ENCODE assay signal across 29 cellular contexts in the genomic region with DNA sequence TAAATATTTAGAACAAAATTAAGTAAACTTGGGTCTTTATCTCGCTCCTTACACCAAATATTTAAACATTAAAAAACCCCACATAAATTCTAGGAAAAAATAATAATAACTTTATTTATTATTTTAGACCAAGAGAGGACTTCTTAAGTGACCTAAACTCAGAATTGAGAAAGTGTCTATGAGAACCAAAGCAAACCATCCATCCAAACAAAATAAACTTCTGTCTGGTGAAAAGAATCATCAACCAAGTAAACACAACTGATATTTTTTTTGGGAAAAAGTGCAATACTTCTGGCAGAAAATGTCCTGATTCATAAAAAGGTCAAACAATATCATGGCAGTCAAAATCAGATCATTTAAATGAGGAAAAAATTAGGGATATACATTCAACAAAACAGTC.
"Had no signal": no experiment of that assay in that cellular context is flagged by ENCODE, and none has a peak within 500 bp of the region (broad histone marks: within the 10 kb centered on the region; RNA-seq: fewer than 3 reads in every experiment).

No MANE protein-coding gene starts in this region.

- FAIRE-seq: endothelial cell of umbilical vein had no signal

- H3K36me3 ChIP-seq: ascending aorta, brain microvascular endothelial cell, colonic mucosa, esophagus squamous epithelium, WERI-Rb-1 had no signal

- H3K4me1 ChIP-seq: ascending aorta, colonic mucosa, esophagus squamous epithelium had no signal

- H3K27ac Mint-ChIP-seq: activated B cell treated with CpG ODN at 0.5 μM for 24 hours; activated CD4-positive, alpha-beta memory T cell treated with anti-CD3 and anti-CD28 coated beads for 36 hours; activated CD4-positive, alpha-beta T cell treated with anti-CD3 and anti-CD28 coated beads for 36 hours; activated CD4-positive, alpha-beta T cell treated with anti-CD3 and anti-CD28 coated beads, Interleukin-2, amount 10 ng/mL, durations not matched to agents 24 days and 14 days; activated CD8-positive, alpha-beta memory T cell treated with anti-CD3 and anti-CD28 coated beads, Interleukin-2, amount 10 ng/mL, durations not matched to agents 7 days and 5 days; activated CD8-positive, alpha-beta T cell treated with anti-CD3 and anti-CD28 coated beads, Interleukin-2, amount 10 ng/mL, durations not matched to agents 7 days and 5 days; activated naive CD4-positive, alpha-beta T cell treated with anti-CD3 and anti-CD28 coated beads, Interleukin-2, amount 10 ng/mL, durations not matched to agents 7 days and 5 days; activated naive CD4-positive, alpha-beta T cell treated with anti-CD3 and anti-CD28 coated beads, Interleukin-2, amount 50 U/mL, for 72 hours; activated naive CD8-positive, alpha-beta T cell treated with anti-CD3 and anti-CD28 coated beads, Interleukin-2, amount 10 ng/mL, durations not matched to agents 7 days and 5 days; activated T-cell treated with anti-CD3 and anti-CD28 coated beads, Interleukin-2, amount 50 U/mL, for 72 hours; T-helper 17 cell; T-helper 2 cell treated with Interferon-gamma antibody and Interleukin-4, amounts not matched to agents 5 μg/mL and 100 μg/mL, for 36 hours had no signal

- H3K4me1 Mint-ChIP-seq: activated B cell treated with CpG ODN at 0.5 μM for 24 hours; activated CD4-positive, alpha-beta T cell treated with anti-CD3 and anti-CD28 coated beads for 36 hours; activated CD4-positive, alpha-beta T cell treated with anti-CD3 and anti-CD28 coated beads, Interleukin-2, amount 10 ng/mL, durations not matched to agents 24 days and 14 days; activated CD8-positive, alpha-beta memory T cell treated with anti-CD3 and anti-CD28 coated beads, Interleukin-2, amount 10 ng/mL, durations not matched to agents 7 days and 5 days; activated naive CD4-positive, alpha-beta T cell treated with anti-CD3 and anti-CD28 coated beads, Interleukin-2, amount 10 ng/mL, durations not matched to agents 7 days and 5 days; activated naive CD8-positive, alpha-beta T cell treated with anti-CD3 and anti-CD28 coated beads, Interleukin-2, amount 10 ng/mL, durations not matched to agents 7 days and 5 days; T-helper 17 cell had no signal

- DNase-seq: activated B cell treated with CpG ODN at 0.5 μM for 24 hours; activated CD4-positive, alpha-beta memory T cell treated with anti-CD3 and anti-CD28 coated beads for 36 hours; activated CD4-positive, alpha-beta T cell treated with anti-CD3 and anti-CD28 coated beads for 36 hours; activated CD4-positive, alpha-beta T cell treated with anti-CD3 and anti-CD28 coated beads, Interleukin-2, amount 10 ng/mL, durations not matched to agents 24 days and 14 days; activated CD8-positive, alpha-beta memory T cell treated with anti-CD3 and anti-CD28 coated beads, Interleukin-2, amount 10 ng/mL, durations not matched to agents 7 days and 5 days; activated CD8-positive, alpha-beta memory T cell treated with anti-CD3 and anti-CD28 coated beads, Interleukin-2, amount 50 U/mL, for 4 hours; activated CD8-positive, alpha-beta T cell treated with anti-CD3 and anti-CD28 coated beads, Interleukin-2, amount 10 ng/mL, durations not matched to agents 7 days and 5 days; activated gamma-delta T cell; activated naive CD4-positive, alpha-beta T cell; activated naive CD4-positive, alpha-beta T cell treated with anti-CD3 and anti-CD28 coated beads, Interleukin-2, amount 10 ng/mL, durations not matched to agents 7 days and 5 days; activated naive CD8-positive, alpha-beta T cell treated with anti-CD3 and anti-CD28 coated beads, Interleukin-2, amount 10 ng/mL, durations not matched to agents 7 days and 5 days; activated T-cell treated with anti-CD3 and anti-CD28 coated beads, Interleukin-2, amount 50 U/mL, for 1 hour; activated T-cell treated with anti-CD3 and anti-CD28 coated beads, Interleukin-2, amount 50 U/mL, for 72 hours; brain microvascular endothelial cell; caudate nucleus; colonic mucosa; effector CD8-positive, alpha-beta T cell; esophagus squamous epithelium; foreskin fibroblast; T-helper 1 cell; T-helper 17 cell; T1000; WERI-Rb-1 had no signal

- H3K36me3 Mint-ChIP-seq: activated CD4-positive, alpha-beta memory T cell treated with anti-CD3 and anti-CD28 coated beads for 36 hours; activated CD8-positive, alpha-beta memory T cell treated with anti-CD3 and anti-CD28 coated beads, Interleukin-2, amount 10 ng/mL, durations not matched to agents 7 days and 5 days; activated naive CD4-positive, alpha-beta T cell treated with anti-CD3 and anti-CD28 coated beads, Interleukin-2, amount 10 ng/mL, durations not matched to agents 7 days and 5 days; activated naive CD4-positive, alpha-beta T cell treated with anti-CD3 and anti-CD28 coated beads, Interleukin-2, amount 50 U/mL, for 72 hours; activated naive CD8-positive, alpha-beta T cell treated with anti-CD3 and anti-CD28 coated beads, Interleukin-2, amount 10 ng/mL, durations not matched to agents 7 days and 5 days had no signal

- H3K27ac ChIP-seq: ascending aorta, brain microvascular endothelial cell, colonic mucosa, epithelial cell of prostate, WERI-Rb-1 had no signal

- H3K27me3 Mint-ChIP-seq: activated B cell treated with CpG ODN at 0.5 μM for 24 hours; activated CD4-positive, alpha-beta memory T cell treated with anti-CD3 and anti-CD28 coated beads for 36 hours; activated CD4-positive, alpha-beta T cell treated with anti-CD3 and anti-CD28 coated beads, Interleukin-2, amount 10 ng/mL, durations not matched to agents 24 days and 14 days; activated CD8-positive, alpha-beta memory T cell treated with anti-CD3 and anti-CD28 coated beads, Interleukin-2, amount 10 ng/mL, durations not matched to agents 7 days and 5 days; activated naive CD4-positive, alpha-beta T cell treated with anti-CD3 and anti-CD28 coated beads, Interleukin-2, amount 10 ng/mL, durations not matched to agents 7 days and 5 days; activated naive CD8-positive, alpha-beta T cell treated with anti-CD3 and anti-CD28 coated beads, Interleukin-2, amount 10 ng/mL, durations not matched to agents 7 days and 5 days had no signal

- H3K4me3 ChIP-seq: ascending aorta, colonic mucosa, esophagus squamous epithelium had no signal

- H3K27me3 ChIP-seq: ascending aorta, brain microvascular endothelial cell, colonic mucosa, esophagus squamous epithelium had no signal

- H3K9me3 Mint-ChIP-seq: activated B cell treated with CpG ODN at 0.5 μM for 24 hours; activated CD4-positive, alpha-beta memory T cell treated with anti-CD3 and anti-CD28 coated beads for 36 hours; activated CD4-positive, alpha-beta T cell treated with anti-CD3 and anti-CD28 coated beads, Interleukin-2, amount 10 ng/mL, durations not matched to agents 24 days and 14 days; activated naive CD4-positive, alpha-beta T cell treated with anti-CD3 and anti-CD28 coated beads, Interleukin-2, amount 10 ng/mL, durations not matched to agents 7 days and 5 days; activated naive CD8-positive, alpha-beta T cell treated with anti-CD3 and anti-CD28 coated beads, Interleukin-2, amount 10 ng/mL, durations not matched to agents 7 days and 5 days; T-helper 2 cell treated with Interferon-gamma antibody and Interleukin-4, amounts not matched to agents 5 μg/mL and 100 μg/mL, for 36 hours had no signal

- H3K4me3 Mint-ChIP-seq: activated B cell treated with CpG ODN at 0.5 μM for 24 hours; activated CD4-positive, alpha-beta memory T cell treated with anti-CD3 and anti-CD28 coated beads for 36 hours; activated CD4-positive, alpha-beta T cell treated with anti-CD3 and anti-CD28 coated beads for 36 hours; activated CD4-positive, alpha-beta T cell treated with anti-CD3 and anti-CD28 coated beads, Interleukin-2, amount 10 ng/mL, durations not matched to agents 24 days and 14 days; activated CD8-positive, alpha-beta memory T cell treated with anti-CD3 and anti-CD28 coated beads, Interleukin-2, amount 10 ng/mL, durations not matched to agents 7 days and 5 days; activated CD8-positive, alpha-beta T cell treated with anti-CD3 and anti-CD28 coated beads, Interleukin-2, amount 10 ng/mL, durations not matched to agents 7 days and 5 days; activated naive CD4-positive, alpha-beta T cell treated with anti-CD3 and anti-CD28 coated beads, Interleukin-2, amount 10 ng/mL, durations not matched to agents 7 days and 5 days; activated naive CD8-positive, alpha-beta T cell treated with anti-CD3 and anti-CD28 coated beads, Interleukin-2, amount 10 ng/mL, durations not matched to agents 7 days and 5 days; activated T-cell treated with anti-CD3 and anti-CD28 coated beads, Interleukin-2, amount 50 U/mL, for 72 hours; T-helper 17 cell; T-helper 2 cell treated with Interferon-gamma antibody and Interleukin-4, amounts not matched to agents 5 μg/mL and 100 μg/mL, for 36 hours had no signal

- ATAC-seq: activated CD4-positive, alpha-beta T cell treated with anti-CD3 and anti-CD28 coated beads for 36 hours; activated CD4-positive, CD25-positive, alpha-beta regulatory T cell treated with anti-CD3 and anti-CD28 coated beads, Interleukin-2, amount 50 U/mL, for 24 hours; activated CD8-positive, alpha-beta memory T cell treated with anti-CD3 and anti-CD28 coated beads, Interleukin-2, amount 10 ng/mL, durations not matched to agents 7 days and 5 days; activated CD8-positive, alpha-beta T cell treated with anti-CD3 and anti-CD28 coated beads, Interleukin-2, amount 10 ng/mL, durations not matched to agents 7 days and 5 days; activated naive CD4-positive, alpha-beta T cell treated with anti-CD3 and anti-CD28 coated beads, Interleukin-2, amount 50 U/mL, for 72 hours; activated T-cell treated with anti-CD3 and anti-CD28 coated beads, Interleukin-2, amount 50 U/mL, for 72 hours; T-helper 17 cell had no signal

- H3K9me3 ChIP-seq: ascending aorta, colonic mucosa, esophagus squamous epithelium had no signal
